ENCODE assay signal across 1 cellular context in the genomic region with DNA sequence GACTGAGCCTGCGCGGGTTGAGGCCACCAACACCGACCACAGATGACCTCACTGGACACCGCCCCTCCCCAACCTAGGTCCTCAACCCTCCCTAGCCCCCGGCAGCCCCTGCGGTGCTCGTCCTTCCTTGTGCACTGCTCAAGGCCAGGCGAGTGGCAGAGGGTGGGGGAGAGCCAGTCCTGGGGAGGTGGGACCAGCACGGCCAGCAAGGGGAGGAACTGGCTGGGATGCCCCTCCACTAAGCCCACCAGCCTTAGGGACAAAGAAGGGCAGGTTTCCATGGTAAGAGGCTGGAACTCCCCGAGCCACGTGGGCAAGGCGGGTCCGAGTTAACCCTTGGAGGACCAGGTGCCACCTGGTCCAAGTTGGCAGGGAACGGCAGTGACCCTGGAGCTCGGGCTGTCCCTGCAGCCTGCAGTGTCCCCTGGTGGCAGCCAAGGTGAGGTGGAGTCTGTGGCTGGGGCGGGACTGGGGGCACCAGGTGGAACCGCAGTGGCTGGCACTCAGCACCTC.
TF ChIP-seq lines count a peak whose summit lies in the region.

No MANE protein-coding gene starts in this region.

TF ChIP-seq in IMR-90, 13 proteins besides CTCF, POLR2A, EP300 and RAD21:
- TF ChIP-seq, protein P1, sequence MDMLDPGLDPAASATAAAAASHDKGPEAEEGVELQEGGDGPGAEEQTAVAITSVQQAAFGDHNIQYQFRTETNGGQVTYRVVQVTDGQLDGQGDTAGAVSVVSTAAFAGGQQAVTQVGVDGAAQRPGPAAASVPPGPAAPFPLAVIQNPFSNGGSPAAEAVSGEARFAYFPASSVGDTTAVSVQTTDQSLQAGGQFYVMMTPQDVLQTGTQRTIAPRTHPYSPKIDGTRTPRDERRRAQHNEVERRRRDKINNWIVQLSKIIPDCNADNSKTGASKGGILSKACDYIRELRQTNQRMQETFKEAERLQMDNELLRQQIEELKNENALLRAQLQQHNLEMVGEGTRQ (IDR thresholded peaks at IDR 0.05; ENCODE audit: low read depth, low read length), result no peak
- peak; percentile 24; the same call in 1 of the 2 replicates for TF ChIP-seq SMC3 (IDR thresholded peaks at IDR 0.05; ENCODE audit: low read depth, low read length)
